In genomic region chr9:84493284-84493947, GRCh38 we compare ENCODE assay signal across 19 cellular contexts.
DNase-seq lines count a peak whose midpoint lies in the region; ATAC-seq, FAIRE-seq and TF ChIP-seq lines count a peak whose summit lies in the region.
"Had no signal": no experiment of that assay in that cellular context is flagged by ENCODE, and none has a peak within 500 bp of the region (broad histone marks: within the 10 kb centered on the region; RNA-seq: fewer than 3 reads in every experiment).

No MANE protein-coding gene starts in this region.

- no peaks in the 10 kb centered on the region for H3K9me3 ChIP-seq in lower lobe of right lung
- H3K9me3 ChIP-seq: BLaER1 treated with 17β-estradiol and CSF1 and Interleukin-3, amounts not matched to agents 10 nM and 100 nM; body of pancreas; esophagus muscularis mucosa; transverse colon had no signal

- H3K36me3 ChIP-seq in bronchial epithelial cell (ENCODE audit: control insufficient read depth, insufficient read depth, low read length) (no peaks in the 10 kb centered on the region), lower lobe of right lung (no peaks in the 10 kb centered on the region)
- H3K36me3 ChIP-seq: BLaER1 treated with 17β-estradiol and CSF1 and Interleukin-3, amounts not matched to agents 10 nM and 100 nM; esophagus muscularis mucosa; transverse colon had no signal

- no peak overlapping the region for H3K27ac ChIP-seq in lower lobe of right lung
- H3K27ac ChIP-seq: BLaER1 treated with 17β-estradiol and CSF1 and Interleukin-3, amounts not matched to agents 10 nM and 100 nM; body of pancreas; esophagus muscularis mucosa; transverse colon; VCaP had no signal

- TF ChIP-seq CTCF in bronchial epithelial cell (IDR thresholded peaks at IDR 0.05; ENCODE audit: insufficient read depth, low read length, severe bottlenecking) (no peak), lower lobe of right lung (IDR thresholded peaks at IDR 0.05) (no peak)

- DNase-seq in NCI-H1092 treated with DMSO at 0.1 percent for 48 hours (lab: John Stamatoyannopoulos, UW) (peak; percentile 2), NCI-H1092 (lab: John Stamatoyannopoulos, UW) (no peak), NCI-H2171 treated with DMSO at 0.1 percent for 48 hours (lab: John Stamatoyannopoulos, UW) (peak; percentile 45), bronchial epithelial cell (ENCODE audit: low read depth) (no peak), retina (peak; percentile 32), lower lobe of right lung (no peak), hippocampal formation (lab: John Stamatoyannopoulos, UW) (no peak)
- DNase-seq: activated CD4-positive, alpha-beta memory T cell treated with anti-CD3 and anti-CD28 coated beads for 36 hours; activated T-cell treated with anti-CD3 and anti-CD28 coated beads, Interleukin-2, amount 50 U/mL, for 1 hour; body of pancreas; immature natural killer cell; naive B cell; stimulated activated naive B cell treated with anti-CD40 and anti-IgM and Interleukin-4, amounts not matched to agents 10 μg/mL and 1 μg/mL and 100 μg/mL, for 72 hours; T-cell; transverse colon had no signal

- H3K4me3 ChIP-seq in bronchial epithelial cell (ENCODE audit: low read depth, low read length) (no peak overlapping the region), lower lobe of right lung (no peak overlapping the region)
- H3K4me3 ChIP-seq: BLaER1 treated with 17β-estradiol and CSF1 and Interleukin-3, amounts not matched to agents 10 nM and 100 nM; body of pancreas; esophagus muscularis mucosa; transverse colon had no signal

- peak; percentile 94 for FAIRE-seq in bronchial epithelial cell (lab: Jason Lieb, UNC)

- no peaks in the 10 kb centered on the region for H3K4me1 ChIP-seq in lower lobe of right lung
- H3K4me1 ChIP-seq: body of pancreas, esophagus muscularis mucosa, transverse colon had no signal

- intact Hi-C loops in lower lobe of right lung (cut with DNase I): no loop called here

- no peak for ATAC-seq in GM21447 (IDR thresholded peaks at IDR 0.05; ENCODE audit: unreplicated experiment)
- ATAC-seq in lower lobe of right lung: no peak
- ATAC-seq: body of pancreas; stimulated activated naive B cell treated with anti-CD40 and anti-IgM and Interleukin-4, amounts not matched to agents 10 μg/mL and 1 μg/mL and 100 μg/mL, for 72 hours; T-cell had no signal

- H3K27me3 ChIP-seq in bronchial epithelial cell (ENCODE audit: control insufficient read depth, insufficient read depth, low read length) (no peaks in the 10 kb centered on the region), lower lobe of right lung (ENCODE audit: low read depth) (peaks cover under 1% of the 10 kb centered on the region)
- H3K27me3 ChIP-seq: BLaER1 treated with 17β-estradiol and CSF1 and Interleukin-3, amounts not matched to agents 10 nM and 100 nM; body of pancreas; esophagus muscularis mucosa; transverse colon had no signal

Comparison
In these comparisons a context has a peak if more than half of its experiments do, and no peak if none do; other contexts are left out.
1. DNase-seq: peak in NCI-H1092 treated with DMSO at 0.1 percent for 48 hours (single experiment), NCI-H2171 treated with DMSO at 0.1 percent for 48 hours (single experiment) and retina (single experiment); none in NCI-H1092 (single experiment), bronchial epithelial cell (single experiment), lower lobe of right lung (single experiment) and hippocampal formation (0 of 2).